Comparison of ENCODE assay signal across 16 cellular contexts in the genomic region with DNA sequence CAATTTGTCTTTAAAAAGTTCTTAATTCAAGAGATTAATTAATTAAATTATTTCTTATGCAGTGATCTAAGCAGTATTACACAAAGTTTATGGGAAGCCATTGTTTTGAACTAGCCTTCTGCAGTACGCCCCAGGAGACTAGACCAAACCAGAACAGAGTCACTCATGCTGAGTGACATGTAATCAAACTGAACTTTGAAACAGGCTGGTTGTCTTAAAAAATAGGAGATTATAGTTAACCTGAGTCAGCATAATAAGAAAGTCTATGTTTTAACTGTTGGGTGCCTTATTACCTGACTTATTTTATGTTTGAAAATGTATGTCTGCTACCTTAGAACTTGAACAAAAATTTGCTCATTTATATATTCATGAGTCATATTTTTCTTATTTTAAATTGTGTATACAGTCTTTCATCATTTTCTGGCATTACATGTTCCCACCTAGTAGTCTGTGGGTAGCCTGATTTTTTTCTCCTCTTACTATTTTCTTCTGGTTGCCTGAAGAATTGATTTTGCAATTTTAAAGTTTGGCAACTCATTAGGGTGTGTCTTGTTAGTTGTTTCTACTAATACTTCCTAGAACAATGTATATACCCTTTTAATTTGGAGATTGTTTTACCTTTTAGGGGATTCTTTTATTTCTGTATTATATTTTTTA.
"Had no signal": no experiment of that assay in that cellular context is flagged by ENCODE, and none has a peak within 500 bp of the region (broad histone marks: within the 10 kb centered on the region; RNA-seq: fewer than 3 reads in every experiment).

No MANE protein-coding gene starts in this region.

- ATAC-seq: foreskin keratinocyte, left lobe of liver, lower lobe of right lung, upper lobe of right lung, WTC11 had no signal

- H3K9me3 ChIP-seq: ascending aorta, lower lobe of right lung, thyroid gland, upper lobe of right lung had no signal

- FAIRE-seq: kidney had no signal

- H3K27me3 ChIP-seq: ascending aorta, foreskin keratinocyte, thyroid gland, upper lobe of right lung had no signal

- H3K36me3 ChIP-seq: ascending aorta, lower lobe of right lung, thyroid gland, upper lobe of right lung had no signal

- H3K27ac ChIP-seq: ascending aorta, coronary artery, foreskin keratinocyte, lower lobe of right lung, thyroid gland, upper lobe of right lung had no signal

- H3K4me1 ChIP-seq: ascending aorta, foreskin keratinocyte, lower lobe of right lung, thyroid gland, upper lobe of right lung had no signal

- H3K4me3 ChIP-seq: ascending aorta, coronary artery, lower lobe of right lung, thyroid gland, upper lobe of right lung had no signal

- DNase-seq: activated gamma-delta T cell treated with Interleukin-2 at 50 U/mL for 16 hours; activated T-cell treated with anti-CD3 and anti-CD28 coated beads, Interleukin-2, amount 50 U/mL, for 1 hour; foreskin keratinocyte; kidney; lower lobe of right lung; naive B cell; stimulated activated CD4-positive, alpha-beta T cell treated with anti-CD3 and anti-CD28 coated beads, Interleukin-12 subunit alpha, Interleukin-12 subunit beta, amount 100 ng/mL, for 4 hours; stimulated activated CD4-positive, alpha-beta T cell treated with anti-CD3 and anti-CD28 coated beads, Interleukin-4, amount 100 ng/mL, for 4 hours; substantia nigra; T1000; thyroid gland; upper lobe of right lung had no signal
